In the genomic region with DNA sequence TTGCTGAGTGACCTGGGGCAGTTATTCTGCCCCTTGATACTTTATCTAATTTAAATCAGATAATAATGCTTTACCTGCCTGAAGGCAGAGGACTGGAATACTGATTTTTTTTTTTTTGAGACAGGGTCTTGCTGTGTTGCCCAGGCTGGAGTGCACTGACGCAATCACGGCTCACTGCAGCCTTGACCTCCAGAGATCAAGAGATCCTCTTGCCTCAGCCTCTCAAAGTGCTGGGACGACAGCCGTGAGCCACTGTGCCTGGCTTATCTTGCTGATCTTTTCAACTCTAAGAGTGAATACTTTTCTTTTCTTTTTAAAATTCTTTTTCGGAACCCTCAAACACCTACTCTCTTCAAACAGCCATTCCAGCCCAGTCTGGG, we compare ENCODE assay signal across 8 cellular contexts. TPM values are rescaled to one million over a fixed set of nuclear protein-coding genes. Genes with fewer than 3 reads are reported as not detected.
A peak's percentile ranks its signal among the peaks of the same experiment; 100 is the strongest.
DNase-seq lines count a peak whose midpoint lies in the region; ATAC-seq and TF ChIP-seq lines count a peak whose summit lies in the region.

No MANE protein-coding gene starts in this region.

- CTCF ChIA-PET in CD8-positive, alpha-beta T cell (lab: Charles Lee): interaction anchor here (8.6 kb wide), 1 partner anchor 89 kb away, joined by 93 read pairs; no protein-coding TSS in a partner anchor
- CTCF ChIA-PET in PC-9 (lab: Charles Lee): no interaction called here

- H3K36me3 ChIP-seq in CD8-positive, alpha-beta T cell (ENCODE audit: insufficient read depth, low read length): no peaks in the 10 kb centered on the region
- no peaks in the 10 kb centered on the region for H3K36me3 ChIP-seq in PC-9 (ENCODE audit: low read depth)
- H3K36me3 ChIP-seq in endodermal cell (ENCODE audit: control insufficient read depth, insufficient read depth, low read length): no peaks in the 10 kb centered on the region
- no peaks in the 10 kb centered on the region for H3K36me3 ChIP-seq in parathyroid adenoma (ENCODE audit: control insufficient read depth, insufficient read depth, low read length)

- POLR2A ChIA-PET in CD8-positive, alpha-beta T cell (lab: Charles Lee): no interaction called here
- POLR2A ChIA-PET in PC-9 (lab: Charles Lee; ENCODE audit: unreplicated experiment): no interaction called here

- no peaks in the 10 kb centered on the region for H3K36me3 Mint-ChIP-seq in CD8-positive, alpha-beta T cell
- H3K36me3 Mint-ChIP-seq in endodermal cell (ENCODE audit: low read depth): peaks cover 8% of the 10 kb centered on the region

- no peak overlapping the region for H3K4me3 ChIP-seq in CD8-positive, alpha-beta T cell (ENCODE audit: low read depth, low read length)
- H3K4me3 ChIP-seq in PC-9: no peak overlapping the region; the same call in 1 of the 2 replicates
- H3K4me3 ChIP-seq in endodermal cell (ENCODE audit: low read length): peak overlapping the region; percentile 89
- H3K4me3 ChIP-seq in parathyroid adenoma (ENCODE audit: low read depth, low read length): peak overlapping the region; percentile 47

- no peak overlapping the region for H2AFZ ChIP-seq in PC-9
- peak overlapping the region; percentile 89 for H2AFZ ChIP-seq in parathyroid adenoma

- peak overlapping the region; percentile 77 for H3K4me3 Mint-ChIP-seq in CD8-positive, alpha-beta T cell
- H3K4me3 Mint-ChIP-seq in endodermal cell: peak overlapping the region; percentile 75

- H3K4me2 ChIP-seq in PC-9 (peak overlapping the region; percentile 94), parathyroid adenoma (ENCODE audit: low read length) (peak overlapping the region; percentile 80)

- H3F3A ChIP-seq in PC-9 (ENCODE audit: insufficient read depth, low read depth): peaks cover 38% of the 10 kb centered on the region

- no peaks in the 10 kb centered on the region for H4K20me1 ChIP-seq in PC-9 (ENCODE audit: insufficient read depth)

- TF ChIP-seq CTCF in CD8-positive, alpha-beta T cell (IDR thresholded peaks at IDR 0.05): no peak
- TF ChIP-seq CTCF in PC-9 (conservative IDR thresholded peaks at IDR 0.05) (no peak), endodermal cell (conservative IDR thresholded peaks at IDR 0.05) (no peak), parathyroid adenoma (IDR thresholded peaks at IDR 0.05) (no peak)

- H3K79me2 ChIP-seq in PC-9 (ENCODE audit: low read depth) (no peaks in the 10 kb centered on the region), parathyroid adenoma (no peaks in the 10 kb centered on the region)

- ATAC-seq in CD8-positive, alpha-beta T cell: no peak
- ATAC-seq in GM19035 (IDR thresholded peaks at IDR 0.05; ENCODE audit: unreplicated experiment): no peak

- no peak for DNase-seq in CD8-positive, alpha-beta T cell
- no peak for DNase-seq in PC-9
- DNase-seq in endodermal cell: no peak
- no peak for DNase-seq in EL
- DNase-seq in AG08395 (ENCODE audit: low spot score): no peak
- DNase-seq in activated effector memory CD4-positive, alpha-beta T cell treated with anti-CD3 and anti-CD28 coated beads, Interleukin-2, amount 50 U/mL, for 16 hours: no peak

- H3K27ac ChIP-seq in CD8-positive, alpha-beta T cell (ENCODE audit: low read depth, low read length): no peak overlapping the region
- no peak overlapping the region for H3K27ac ChIP-seq in PC-9
- H3K27ac ChIP-seq in endodermal cell (ENCODE audit: low read depth, low read length): no peak overlapping the region
- peak overlapping the region; percentile 82 for H3K27ac ChIP-seq in parathyroid adenoma

- H3K27ac Mint-ChIP-seq in CD8-positive, alpha-beta T cell: no peak overlapping the region
- no peak overlapping the region for H3K27ac Mint-ChIP-seq in endodermal cell

- peaks cover 29% of the 10 kb centered on the region for H3K27me3 Mint-ChIP-seq in CD8-positive, alpha-beta T cell (ENCODE audit: low read depth)
- H3K27me3 Mint-ChIP-seq in endodermal cell (ENCODE audit: insufficient read depth): peaks cover 37% of the 10 kb centered on the region

- no TSS peak for BruUV-seq in PC-9 (replicated peaks; lab: Mats Ljungman, UMichigan)

- no peaks in the 10 kb centered on the region for H3K9me2 ChIP-seq in PC-9 (ENCODE audit: insufficient read depth)

- H3K27me3 ChIP-seq in CD8-positive, alpha-beta T cell (ENCODE audit: insufficient read depth, low read length): no peaks in the 10 kb centered on the region
- peaks cover 65% of the 10 kb centered on the region for H3K27me3 ChIP-seq in PC-9 (ENCODE audit: insufficient read depth, low read depth)
- H3K27me3 ChIP-seq in endodermal cell (ENCODE audit: control insufficient read depth, insufficient read depth, low read length, poor library complexity, severe bottlenecking): peaks cover 13% of the 10 kb centered on the region
- no peaks in the 10 kb centered on the region for H3K27me3 ChIP-seq in parathyroid adenoma (ENCODE audit: control insufficient read depth, insufficient read depth, low read length)

- H3K4me1 ChIP-seq in CD8-positive, alpha-beta T cell (ENCODE audit: insufficient read depth, low read length): peaks cover 10% of the 10 kb centered on the region
- peaks cover 22% of the 10 kb centered on the region for H3K4me1 ChIP-seq in PC-9 (replicated peaks; ENCODE audit: insufficient read depth)
- peaks cover 17% of the 10 kb centered on the region for H3K4me1 ChIP-seq in endodermal cell (ENCODE audit: control insufficient read depth, insufficient read depth, low read length)
- H3K4me1 ChIP-seq in parathyroid adenoma: peaks cover 31% of the 10 kb centered on the region

- 82 to 88% methylated on average over 5 of the region's 5 CpGs for WGBS in endodermal cell (ENCODE audit: insufficient coverage in 1 of 2, insufficient read length in 1 of 2), 2 experiments

- no peaks in the 10 kb centered on the region for H3K9me3 ChIP-seq in CD8-positive, alpha-beta T cell (ENCODE audit: low read length)
- H3K9me3 ChIP-seq in PC-9 (ENCODE audit: insufficient read depth, low read depth) (no peaks in the 10 kb centered on the region), endodermal cell (ENCODE audit: control insufficient read depth, low read length) (no peaks in the 10 kb centered on the region), parathyroid adenoma (ENCODE audit: control insufficient read depth, low read length) (no peaks in the 10 kb centered on the region)

- no peaks in the 10 kb centered on the region for H3K9me3 Mint-ChIP-seq in CD8-positive, alpha-beta T cell
- peaks cover 5% of the 10 kb centered on the region for H3K9me3 Mint-ChIP-seq in endodermal cell

- intact Hi-C loops in CD8-positive, alpha-beta T cell (cut with DNase I, micrococcal nuclease): loop anchor here in 1 of 2 experiments (5.0 to 10.0 kb wide), 2 partner anchors 493 to 1136 kb away; a partner anchor contains a TSS
- intact Hi-C loops in PC-9 (cut with micrococcal nuclease; ENCODE audit: unreplicated experiment): loop anchor here (2.0 to 5.0 kb wide), 2 partner anchors 80 to 488 kb away; a partner anchor contains a TSS

- peaks cover 26% of the 10 kb centered on the region for H3K4me1 Mint-ChIP-seq in CD8-positive, alpha-beta T cell (ENCODE audit: low read depth)
- H3K4me1 Mint-ChIP-seq in endodermal cell: peaks cover 42% of the 10 kb centered on the region

- H3K9ac ChIP-seq in endodermal cell (ENCODE audit: extremely low read depth, low read length, poor library complexity, severe bottlenecking): peak overlapping the region; percentile 48
- no peak overlapping the region for H3K9ac ChIP-seq in parathyroid adenoma

RNA-seq across cellular contexts. Expression of a gene that starts 0.7 kb away (rescaled TPM):
- total RNA-seq in CD8-positive, alpha-beta T cell: 1 to 10 TPM; 1.1 to 1.2 TPM
- total RNA-seq in PC-9 (2021): 7.1 and 8.0 TPM in 2 replicates
- total RNA-seq in endodermal cell: 100 to 1,000 TPM in 1 of 2 donors, 10 to 100 TPM in 1; 61.5 to 155 TPM
- 13.3 TPM for polyA plus RNA-seq in endodermal cell (2013, experiment 1 of 2)
- 15.9 TPM for polyA plus RNA-seq in endodermal cell (2013, experiment 2 of 2)

RNA-seq across cellular contexts. Expression of a gene that starts 57.6 kb away (rescaled TPM):
- 1 to 10 TPM; 2.8 to 5.2 TPM for total RNA-seq in CD8-positive, alpha-beta T cell
- total RNA-seq in PC-9 (2021) (20.4 and 20.9 TPM in 2 replicates), endodermal cell (10 to 100 TPM; 26.4 to 39.1 TPM)
- 27.5 TPM for polyA plus RNA-seq in endodermal cell (2013, experiment 1 of 2)
- polyA plus RNA-seq in endodermal cell (2013, experiment 2 of 2): 23.6 TPM

Comparison
In these comparisons a context has a peak if more than half of its experiments do, and no peak if none do; other contexts are left out.
1. H3K4me3 ChIP-seq: peak in endodermal cell (single experiment) and parathyroid adenoma (single experiment); none in CD8-positive, alpha-beta T cell (single experiment) and PC-9 (single experiment).